In the genomic region with DNA sequence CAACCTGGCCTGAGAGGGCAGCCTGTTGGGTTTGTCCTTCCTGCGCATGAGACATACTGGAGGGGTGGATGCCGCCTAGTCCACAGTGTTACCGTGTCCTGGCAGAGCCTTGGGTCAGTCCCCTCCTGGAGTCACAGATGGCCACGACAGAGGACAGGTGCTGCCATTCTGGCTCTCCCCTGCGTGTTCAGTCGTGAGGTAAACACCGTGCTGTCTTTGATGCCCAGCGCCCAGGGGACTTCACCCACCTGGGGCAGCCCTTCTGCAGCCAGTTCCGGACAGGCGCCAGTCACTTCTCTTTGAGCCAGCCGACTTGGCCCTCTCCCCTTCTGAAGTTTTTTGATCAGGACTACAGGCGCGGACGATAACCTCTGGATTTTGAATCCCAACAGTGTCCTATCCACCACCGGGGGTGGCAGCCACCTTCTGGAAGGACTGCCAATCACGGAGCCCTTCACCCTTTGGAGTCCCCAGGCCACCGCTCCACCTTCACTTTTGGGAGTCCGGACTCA, we compare ENCODE assay signal across 8 cellular contexts.
DNase-seq lines count a peak whose midpoint lies in the region; TF ChIP-seq lines count a peak whose summit lies in the region.

No MANE protein-coding gene starts in this region.

- no peaks in the 10 kb centered on the region for H3K36me3 Mint-ChIP-seq in activated CD4-positive, alpha-beta T cell treated with anti-CD3 and anti-CD28 coated beads, Interleukin-2, amount 10 ng/mL, durations not matched to agents 24 days and 14 days (ENCODE audit: low read depth)

- H3K27me3 Mint-ChIP-seq in activated CD4-positive, alpha-beta T cell treated with anti-CD3 and anti-CD28 coated beads, Interleukin-2, amount 10 ng/mL, durations not matched to agents 24 days and 14 days, result peaks cover 41% of the 10 kb centered on the region

- TF ChIP-seq CTCF in ascending aorta (IDR thresholded peaks at IDR 0.05) (no peak), prostate gland (IDR thresholded peaks at IDR 0.05) (no peak)

- TF ChIP-seq POLR2A in prostate gland (IDR thresholded peaks at IDR 0.05), result no peak

- H3K4me3 ChIP-seq in ascending aorta (peak overlapping the region; percentile 59 to 73), iPS DF 6.9 (ENCODE audit: low read length) (peak overlapping the region; percentile 62; the same call in 1 of the 2 replicates), prostate gland (peak overlapping the region; percentile 36 to 44)

- H3K27me3 ChIP-seq in ascending aorta, result no peaks in the 10 kb centered on the region
- peaks cover 16% of the 10 kb centered on the region; the same call in 1 of the 2 replicates for H3K27me3 ChIP-seq in iPS DF 6.9 (ENCODE audit: control insufficient read depth, insufficient read depth, low read length)
- no peaks in the 10 kb centered on the region for H3K27me3 ChIP-seq in prostate gland (replicated peaks; ENCODE audit: insufficient read depth)

- no peak overlapping the region for H3K4me3 Mint-ChIP-seq in activated CD4-positive, alpha-beta T cell treated with anti-CD3 and anti-CD28 coated beads, Interleukin-2, amount 10 ng/mL, durations not matched to agents 24 days and 14 days

- DNase-seq in D341Med (ENCODE audit: low spot score), result peak; percentile 22
- DNase-seq in ascending aorta (ENCODE audit: low spot score in 2 of 2), result no peak
- no peak for DNase-seq in iPS DF 6.9 (ENCODE audit: low read depth, low spot score)
- no peak for DNase-seq in prostate gland (ENCODE audit: low spot score)
- no peak for DNase-seq in OCI-M2 (lab: John Stamatoyannopoulos, UW; ENCODE audit: unreplicated experiment)
- no peak for DNase-seq in germinal center (ENCODE audit: low spot score)
- DNase-seq in NCI-H2029 (lab: John Stamatoyannopoulos, UW), result no peak
- no peak for DNase-seq in activated CD4-positive, alpha-beta T cell treated with anti-CD3 and anti-CD28 coated beads, Interleukin-2, amount 10 ng/mL, durations not matched to agents 24 days and 14 days

- no peaks in the 10 kb centered on the region for H3K9me3 ChIP-seq in ascending aorta
- H3K9me3 ChIP-seq in iPS DF 6.9 (ENCODE audit: control insufficient read depth, insufficient read depth, low read length), result no peaks in the 10 kb centered on the region
- H3K9me3 ChIP-seq in prostate gland, result no peaks in the 10 kb centered on the region

- H3K27ac Mint-ChIP-seq in activated CD4-positive, alpha-beta T cell treated with anti-CD3 and anti-CD28 coated beads, Interleukin-2, amount 10 ng/mL, durations not matched to agents 24 days and 14 days, result no peak overlapping the region

- no CpG with 5 or more reads among the region's 18 CpGs for WGBS in iPS DF 6.9 (ENCODE audit: insufficient coverage, insufficient read length)
- 27% methylated on average over 18 of the region's 18 CpGs for WGBS in prostate gland

- H3K9me3 Mint-ChIP-seq in activated CD4-positive, alpha-beta T cell treated with anti-CD3 and anti-CD28 coated beads, Interleukin-2, amount 10 ng/mL, durations not matched to agents 24 days and 14 days, result peaks cover 3% of the 10 kb centered on the region

- intact Hi-C loops in ascending aorta (cut with DNase I) (no loop called here), prostate gland (cut with DNase I) (loop anchor here (5.0 kb wide), 1 partner anchor 186 kb away; no protein-coding TSS in a partner anchor)
- intact Hi-C loops in activated CD4-positive, alpha-beta T cell treated with anti-CD3 and anti-CD28 coated beads, Interleukin-2, amount 10 ng/mL, durations not matched to agents 24 days and 14 days (cut with micrococcal nuclease), result no loop called here

- H3K36me3 ChIP-seq in ascending aorta (no peaks in the 10 kb centered on the region), iPS DF 6.9 (ENCODE audit: control insufficient read depth, insufficient read depth, low read length) (no peaks in the 10 kb centered on the region), prostate gland (no peaks in the 10 kb centered on the region)

- H3K4me1 Mint-ChIP-seq in activated CD4-positive, alpha-beta T cell treated with anti-CD3 and anti-CD28 coated beads, Interleukin-2, amount 10 ng/mL, durations not matched to agents 24 days and 14 days, result no peaks in the 10 kb centered on the region

- H3K27ac ChIP-seq in ascending aorta, result no peak overlapping the region
- H3K27ac ChIP-seq in iPS DF 6.9 (ENCODE audit: low read length), result no peak overlapping the region
- peak overlapping the region in 1 of 2 donors; percentile 18 for H3K27ac ChIP-seq in prostate gland

- H3K4me1 ChIP-seq in ascending aorta (peaks cover 2 to 7% of the 10 kb centered on the region in 2 donors), iPS DF 6.9 (ENCODE audit: control insufficient read depth, insufficient read depth, low read length) (peaks cover 4% of the 10 kb centered on the region), prostate gland (replicated peaks) (peaks cover 2% of the 10 kb centered on the region)
